In genomic region chr17:55478971-55479370, GRCh38 we compare ENCODE assay signal across 1 cellular context.
TF ChIP-seq lines count a peak whose summit lies in the region.

No MANE protein-coding gene starts in this region.

TF ChIP-seq in HepG2, 621 proteins besides CTCF, POLR2A, EP300 and RAD21 (continued from another document):
- TF ChIP-seq PATZ1 (CRISPR knock-in tag; IDR thresholded peaks at IDR 0.05) (no peak), TBX2 (CRISPR knock-in tag; IDR thresholded peaks at IDR 0.05; ENCODE audit: borderline replicate concordance) (no peak), LCORL (IDR thresholded peaks at IDR 0.05) (no peak), LCORL (CRISPR knock-in tag; IDR thresholded peaks at IDR 0.05) (no peak), ZFP36L1 (CRISPR knock-in tag; IDR thresholded peaks at IDR 0.05) (no peak), ZNF234 (CRISPR knock-in tag; conservative IDR thresholded peaks at IDR 0.05) (no peak), ZNF614 (CRISPR knock-in tag; IDR thresholded peaks at IDR 0.05; ENCODE audit: borderline replicate concordance) (no peak), SIN3A (IDR thresholded peaks at IDR 0.05; ENCODE audit: borderline replicate concordance, low read depth, low read length) (no peak), ZNF547 (CRISPR knock-in tag; IDR thresholded peaks at IDR 0.05) (no peak), ZNF256 (CRISPR knock-in tag; conservative IDR thresholded peaks at IDR 0.05) (no peak), ZSCAN25 (CRISPR knock-in tag; IDR thresholded peaks at IDR 0.05) (no peak), ZNF737 (CRISPR knock-in tag; IDR thresholded peaks at IDR 0.05; ENCODE audit: borderline replicate concordance) (no peak)
- TF ChIP-seq, protein P1, sequence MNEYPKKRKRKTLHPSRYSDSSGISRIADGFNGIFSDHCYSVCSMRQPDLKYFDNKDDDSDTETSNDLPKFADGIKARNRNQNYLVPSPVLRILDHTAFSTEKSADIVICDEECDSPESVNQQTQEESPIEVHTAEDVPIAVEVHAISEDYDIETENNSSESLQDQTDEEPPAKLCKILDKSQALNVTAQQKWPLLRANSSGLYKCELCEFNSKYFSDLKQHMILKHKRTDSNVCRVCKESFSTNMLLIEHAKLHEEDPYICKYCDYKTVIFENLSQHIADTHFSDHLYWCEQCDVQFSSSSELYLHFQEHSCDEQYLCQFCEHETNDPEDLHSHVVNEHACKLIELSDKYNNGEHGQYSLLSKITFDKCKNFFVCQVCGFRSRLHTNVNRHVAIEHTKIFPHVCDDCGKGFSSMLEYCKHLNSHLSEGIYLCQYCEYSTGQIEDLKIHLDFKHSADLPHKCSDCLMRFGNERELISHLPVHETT (CRISPR knock-in tag; conservative IDR thresholded peaks at IDR 0.05), result no peak
